Comparison of ENCODE assay signal across 18 cellular contexts in genomic region chr2:216408426-216409315, GRCh38. TPM values are rescaled to one million over a fixed set of nuclear protein-coding genes. Genes with fewer than 3 reads are reported as not detected.
DNase-seq lines count a peak whose midpoint lies in the region; TF ChIP-seq lines count a peak whose summit lies in the region.
"Had no signal": no experiment of that assay in that cellular context is flagged by ENCODE, and none has a peak within 500 bp of the region (broad histone marks: within the 10 kb centered on the region; RNA-seq: fewer than 3 reads in every experiment).

No MANE protein-coding gene starts in this region.

- H3K27me3 Mint-ChIP-seq in brain = peaks cover 20% of the 10 kb centered on the region
- peaks cover 31% of the 10 kb centered on the region for H3K27me3 Mint-ChIP-seq in MCF 10A (ENCODE audit: insufficient read depth, unreplicated experiment)

- POLR2A ChIA-PET in MCF 10A (lab: Yijun Ruan, JAX) = interaction anchor here (0.5 kb wide), 1 partner anchor 13 kb away, joined by 3 read pairs; no protein-coding TSS in a partner anchor

- H3K36me3 Mint-ChIP-seq in brain = no peaks in the 10 kb centered on the region
- no peaks in the 10 kb centered on the region for H3K36me3 Mint-ChIP-seq in MCF 10A (ENCODE audit: insufficient read depth, unreplicated experiment)
- H3K36me3 Mint-ChIP-seq: T-cell had no signal

- intact Hi-C loops in cardiac septum (cut with DNase I) = no loop called here
- intact Hi-C loops in MCF 10A (cut with micrococcal nuclease) = no loop called here

- H3K4me1 ChIP-seq in cardiac muscle cell (ENCODE audit: low read depth) = peaks cover 5% of the 10 kb centered on the region

- peaks cover 0 to 5% (median 0%) of the 10 kb centered on the region in 5 experiments for H3K9me3 Mint-ChIP-seq in brain
- no peaks in the 10 kb centered on the region for H3K9me3 Mint-ChIP-seq in MCF 10A (ENCODE audit: unreplicated experiment)
- H3K9me3 Mint-ChIP-seq: T-cell had no signal

- no peaks in the 10 kb centered on the region for H3K27me3 ChIP-seq in cardiac muscle cell
- H3K27me3 ChIP-seq: vagina had no signal

- H3K36me3 ChIP-seq in cardiac muscle cell = no peaks in the 10 kb centered on the region
- H3K36me3 ChIP-seq: lower lobe of right lung, vagina had no signal

- TF ChIP-seq CTCF in cardiac muscle cell (IDR thresholded peaks at IDR 0.05; ENCODE audit: low read depth, low read length) = no peak
- TF ChIP-seq CTCF in brain (conservative IDR thresholded peaks at IDR 0.05) = no peak
- TF ChIP-seq CTCF in coronary artery (IDR thresholded peaks at IDR 0.05) = no peak
- TF ChIP-seq CTCF in MCF 10A (IDR thresholded peaks at IDR 0.05; ENCODE audit: unreplicated experiment) = no peak

- CTCF ChIA-PET in MCF 10A (lab: Yijun Ruan, JAX) = interaction anchor here (1.0 to 1.7 kb wide), 3 partner anchors 8 to 187 kb away, joined by 3 to 5 read pairs (median 3); no protein-coding TSS in a partner anchor

- H3K4me3 Mint-ChIP-seq in brain (no peak overlapping the region), MCF 10A (ENCODE audit: unreplicated experiment) (no peak overlapping the region)
- H3K4me3 Mint-ChIP-seq: T-cell had no signal

- H3K4me3 ChIP-seq in cardiac muscle cell = no peak overlapping the region
- H3K4me3 ChIP-seq in coronary artery = no peak overlapping the region
- H3K4me3 ChIP-seq: lower lobe of right lung, vagina had no signal

- H3K27ac ChIP-seq in cardiac muscle cell (peak overlapping the region; percentile 63), coronary artery (no peak overlapping the region)
- H3K27ac ChIP-seq: KMS-11, lower lobe of right lung, vagina had no signal

- DNase-seq in cardiac muscle cell (ENCODE audit: low read depth in 1 of 2, low spot score in 1 of 2) (peak in 1 of 2 donors; percentile 67), cardiac septum (ENCODE audit: low spot score) (no peak), NCI-H446 (lab: John Stamatoyannopoulos, UW) (peak; percentile 8 to 56), retina (peak; percentile 25), coronary artery (ENCODE audit: low spot score) (no peak), NOMO-1 treated with dmso at 0.1 percent for 144 hours (lab: John Stamatoyannopoulos, UW; ENCODE audit: unreplicated experiment) (no peak), MCF 10A (ENCODE audit: unreplicated experiment) (no peak)
- DNase-seq: amygdala; central memory CD4-positive, alpha-beta T cell; effector CD4-positive, alpha-beta T cell; lower lobe of right lung; NCI-H226; right cardiac atrium; Right ventricle myocardium superior; T-cell had no signal

- BruUV-seq in MCF 10A (replicated peaks; lab: Mats Ljungman, UMichigan) = no TSS peak

- peaks cover 31% of the 10 kb centered on the region for H3K4me1 Mint-ChIP-seq in brain
- H3K4me1 Mint-ChIP-seq in MCF 10A (ENCODE audit: insufficient read depth, unreplicated experiment) = no peaks in the 10 kb centered on the region

- no peaks in the 10 kb centered on the region for H3K9me3 ChIP-seq in cardiac muscle cell (ENCODE audit: low read depth)
- H3K9me3 ChIP-seq: lower lobe of right lung, vagina had no signal

- H3K27ac Mint-ChIP-seq in brain (peak overlapping the region in 3 of 5 experiments; percentile 16 to 49 (median 47)), MCF 10A (ENCODE audit: low read depth, unreplicated experiment) (no peak overlapping the region)
- H3K27ac Mint-ChIP-seq: T-cell had no signal

RNA-seq across cellular contexts. Expression of gene SMARCAL1, which starts 3.6 kb away (rescaled TPM):
- 19.4 and 28.7 TPM in 2 replicates for total RNA-seq in cardiac muscle cell
- 19.2 and 24.4 TPM in 2 replicates for polyA plus RNA-seq in cardiac muscle cell
- total RNA-seq in cardiac septum = 13.2 TPM
- 24.2 TPM for polyA plus RNA-seq in brain (ENCODE audit: insufficient read depth, low read depth, low replicate concordance)
- total RNA-seq in MCF 10A (2022) = 22.1 and 24.0 TPM in 2 replicates

RNA-seq across cellular contexts. Expression of gene MARCHF4, which starts 36.4 kb away (rescaled TPM):
- total RNA-seq in cardiac muscle cell (not detected in 2 replicates), cardiac septum (not detected), MCF 10A (2022) (0.17 and 0.33 TPM in 2 replicates)
- polyA plus RNA-seq in cardiac muscle cell (not detected in 2 replicates), brain (ENCODE audit: insufficient read depth, low read depth, low replicate concordance) (41.1 TPM)
- total RNA-seq: Right ventricle myocardium superior, T-cell, vagina had no signal
- polyA plus RNA-seq: right cardiac atrium had no signal

Comparison
In these comparisons a context has a peak if more than half of its experiments do, and no peak if none do; other contexts are left out.
1. DNase-seq: peak in NCI-H446 (2 of 2) and retina (single experiment); none in cardiac septum (single experiment), coronary artery (single experiment), NOMO-1 treated with dmso at 0.1 percent for 144 hours (single experiment) and MCF 10A (single experiment).